ENCODE assay signal across 10 cellular contexts in the genomic region with DNA sequence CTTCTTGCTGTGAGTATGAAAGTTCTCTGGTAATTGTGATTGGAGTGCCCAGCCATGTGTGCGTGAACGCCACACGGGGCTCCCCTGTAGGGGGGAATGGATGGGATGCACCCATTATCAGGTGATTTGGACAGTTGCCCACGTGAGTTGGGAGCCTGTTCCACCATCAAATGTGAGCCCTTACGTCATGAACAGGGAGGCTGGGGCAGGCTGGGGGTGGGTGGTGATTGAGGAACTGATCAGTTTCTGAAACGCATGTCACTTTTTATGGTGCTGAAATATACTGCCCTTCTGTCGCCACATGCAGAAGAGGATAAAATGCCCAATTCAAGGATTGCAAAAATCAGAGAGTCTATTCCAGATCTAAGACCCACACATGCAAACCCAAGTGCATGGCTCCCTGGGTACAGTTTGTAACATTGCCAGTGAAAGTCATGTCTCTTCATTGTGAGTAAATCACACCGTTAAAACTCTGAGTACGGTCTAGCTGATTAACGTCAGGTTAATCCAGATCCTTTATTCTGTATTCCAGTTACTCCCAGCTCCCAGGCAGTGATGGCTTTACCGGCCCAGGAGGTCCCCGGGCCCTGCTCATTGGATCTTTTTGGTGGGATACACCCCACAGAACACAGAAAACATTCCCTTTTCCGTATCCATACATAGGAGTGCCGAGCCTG.
DNase-seq lines count a peak whose midpoint lies in the region; ATAC-seq and TF ChIP-seq lines count a peak whose summit lies in the region.
"Had no signal": no experiment of that assay in that cellular context is flagged by ENCODE, and none has a peak within 500 bp of the region (broad histone marks: within the 10 kb centered on the region; RNA-seq: fewer than 3 reads in every experiment).

No MANE protein-coding gene starts in this region.

- H3K27ac Mint-ChIP-seq in stimulated activated memory B cell treated with anti-CD40 and anti-IgM and Interleukin-4, amounts not matched to agents 10 μg/mL and 1 μg/mL and 100 μg/mL, for 72 hours = peak overlapping the region; percentile 82
- H3K27ac Mint-ChIP-seq in activated T-helper 2 cell treated with anti-CD3 and anti-CD28 coated beads, Interferon-gamma antibody, Interleukin-2, Interleukin-4, amounts not matched to agents 10 μg/mL and 5 μg/mL and 100 μg/mL, durations not matched to agents 14 hours and 24 hours and 36 hours = no peak overlapping the region
- H3K27ac Mint-ChIP-seq: activated CD8-positive, alpha-beta memory T cell treated with anti-CD3 and anti-CD28 coated beads, Interleukin-2, amount 10 ng/mL, durations not matched to agents 7 days and 5 days had no signal

- no peak overlapping the region for H3K4me3 ChIP-seq in OCI-LY7 (ENCODE audit: low read depth, low read length, poor library complexity, severe bottlenecking)

- DNase-seq in SKM-1 treated with dmso at 0.1 percent for 144 hours (lab: John Stamatoyannopoulos, UW; ENCODE audit: unreplicated experiment) = peak; percentile 15
- no peak for DNase-seq in SKM-1 (lab: John Stamatoyannopoulos, UW; ENCODE audit: unreplicated experiment)
- DNase-seq in OCI-LY7 (ENCODE audit: low spot score) = no peak
- no peak for DNase-seq in NCI-H748 (lab: John Stamatoyannopoulos, UW; ENCODE audit: unreplicated experiment)
- DNase-seq in KG1 (lab: John Stamatoyannopoulos, UW) = no peak
- no peak for DNase-seq in activated T-helper 2 cell treated with anti-CD3 and anti-CD28 coated beads, Interferon-gamma antibody, Interleukin-2, Interleukin-4, amounts not matched to agents 10 μg/mL and 5 μg/mL and 100 μg/mL, durations not matched to agents 14 hours and 24 hours and 36 hours (ENCODE audit: low spot score)
- DNase-seq: NCI-H510A had no signal

- ATAC-seq in HG02852 (IDR thresholded peaks at IDR 0.05; ENCODE audit: unreplicated experiment) = peak; percentile 44
- peak; percentile 84 for ATAC-seq in stimulated activated memory B cell treated with anti-CD40 and anti-IgM and Interleukin-4, amounts not matched to agents 10 μg/mL and 1 μg/mL and 100 μg/mL, for 72 hours

- H3K27ac ChIP-seq in OCI-LY7 (ENCODE audit: low read depth, low read length, poor library complexity, severe bottlenecking) = peak overlapping the region; percentile 39

- H3K4me3 Mint-ChIP-seq in stimulated activated memory B cell treated with anti-CD40 and anti-IgM and Interleukin-4, amounts not matched to agents 10 μg/mL and 1 μg/mL and 100 μg/mL, for 72 hours = peak overlapping the region; percentile 70
- H3K4me3 Mint-ChIP-seq in activated T-helper 2 cell treated with anti-CD3 and anti-CD28 coated beads, Interferon-gamma antibody, Interleukin-2, Interleukin-4, amounts not matched to agents 10 μg/mL and 5 μg/mL and 100 μg/mL, durations not matched to agents 14 hours and 24 hours and 36 hours (ENCODE audit: low read depth) = no peak overlapping the region
- H3K4me3 Mint-ChIP-seq: activated CD8-positive, alpha-beta memory T cell treated with anti-CD3 and anti-CD28 coated beads, Interleukin-2, amount 10 ng/mL, durations not matched to agents 7 days and 5 days had no signal

- no peak for TF ChIP-seq CTCF in OCI-LY7 (conservative IDR thresholded peaks at IDR 0.05; ENCODE audit: low read length)

- peaks cover 49% of the 10 kb centered on the region for H3K4me1 Mint-ChIP-seq in stimulated activated memory B cell treated with anti-CD40 and anti-IgM and Interleukin-4, amounts not matched to agents 10 μg/mL and 1 μg/mL and 100 μg/mL, for 72 hours
- peaks cover 3% of the 10 kb centered on the region for H3K4me1 Mint-ChIP-seq in activated T-helper 2 cell treated with anti-CD3 and anti-CD28 coated beads, Interferon-gamma antibody, Interleukin-2, Interleukin-4, amounts not matched to agents 10 μg/mL and 5 μg/mL and 100 μg/mL, durations not matched to agents 14 hours and 24 hours and 36 hours (ENCODE audit: low read depth)

- H2AFZ ChIP-seq in OCI-LY7 (ENCODE audit: low read length) = no peak overlapping the region

- H3K36me3 Mint-ChIP-seq in stimulated activated memory B cell treated with anti-CD40 and anti-IgM and Interleukin-4, amounts not matched to agents 10 μg/mL and 1 μg/mL and 100 μg/mL, for 72 hours = no peaks in the 10 kb centered on the region
- H3K36me3 Mint-ChIP-seq in activated T-helper 2 cell treated with anti-CD3 and anti-CD28 coated beads, Interferon-gamma antibody, Interleukin-2, Interleukin-4, amounts not matched to agents 10 μg/mL and 5 μg/mL and 100 μg/mL, durations not matched to agents 14 hours and 24 hours and 36 hours (ENCODE audit: low read depth) = no peaks in the 10 kb centered on the region
- H3K36me3 Mint-ChIP-seq: activated CD8-positive, alpha-beta memory T cell treated with anti-CD3 and anti-CD28 coated beads, Interleukin-2, amount 10 ng/mL, durations not matched to agents 7 days and 5 days had no signal

- H3K4me1 ChIP-seq in OCI-LY7 (ENCODE audit: insufficient read depth, low read length, poor library complexity, severe bottlenecking) = peaks cover 43% of the 10 kb centered on the region

- no peaks in the 10 kb centered on the region for H3K79me2 ChIP-seq in OCI-LY7 (ENCODE audit: insufficient read depth, low read depth, low read length)

- no peaks in the 10 kb centered on the region for H3K9me3 ChIP-seq in OCI-LY7 (ENCODE audit: low read length)

- H3K27me3 Mint-ChIP-seq in stimulated activated memory B cell treated with anti-CD40 and anti-IgM and Interleukin-4, amounts not matched to agents 10 μg/mL and 1 μg/mL and 100 μg/mL, for 72 hours = no peaks in the 10 kb centered on the region
- peaks cover 9% of the 10 kb centered on the region for H3K27me3 Mint-ChIP-seq in activated T-helper 2 cell treated with anti-CD3 and anti-CD28 coated beads, Interferon-gamma antibody, Interleukin-2, Interleukin-4, amounts not matched to agents 10 μg/mL and 5 μg/mL and 100 μg/mL, durations not matched to agents 14 hours and 24 hours and 36 hours (ENCODE audit: low read depth)

- no peaks in the 10 kb centered on the region for H4K20me1 ChIP-seq in OCI-LY7 (ENCODE audit: insufficient read depth, low read length)

- no peaks in the 10 kb centered on the region for H3K9me3 Mint-ChIP-seq in stimulated activated memory B cell treated with anti-CD40 and anti-IgM and Interleukin-4, amounts not matched to agents 10 μg/mL and 1 μg/mL and 100 μg/mL, for 72 hours
- H3K9me3 Mint-ChIP-seq in activated T-helper 2 cell treated with anti-CD3 and anti-CD28 coated beads, Interferon-gamma antibody, Interleukin-2, Interleukin-4, amounts not matched to agents 10 μg/mL and 5 μg/mL and 100 μg/mL, durations not matched to agents 14 hours and 24 hours and 36 hours = no peaks in the 10 kb centered on the region

- peak overlapping the region; percentile 62 for H3K4me2 ChIP-seq in OCI-LY7 (ENCODE audit: low read length)

- CTCF ChIA-PET in OCI-LY7 (lab: Charles Lee; ENCODE audit: unreplicated experiment) = no interaction called here

- BruUV-seq in OCI-LY7 (replicated peaks; lab: Mats Ljungman, UMichigan) = no TSS peak

- H3K36me3 ChIP-seq in OCI-LY7 (ENCODE audit: insufficient read depth, low read length) = no peaks in the 10 kb centered on the region

- POLR2A ChIA-PET in OCI-LY7 (lab: Charles Lee) = no interaction called here

- intact Hi-C loops in OCI-LY7 (cut with micrococcal nuclease; ENCODE audit: unreplicated experiment) = loop anchor here (5.0 kb wide), 2 partner anchors 146 to 241 kb away; partner anchors contain the start of genes ING1 and NAXD
- intact Hi-C loops in activated T-helper 2 cell treated with anti-CD3 and anti-CD28 coated beads, Interferon-gamma antibody, Interleukin-2, Interleukin-4, amounts not matched to agents 10 μg/mL and 5 μg/mL and 100 μg/mL, durations not matched to agents 14 hours and 24 hours and 36 hours (cut with micrococcal nuclease) = no loop called here

- no peaks in the 10 kb centered on the region for H3K9me2 ChIP-seq in OCI-LY7 (ENCODE audit: insufficient read depth, low read length)
